Comparison of ENCODE assay signal across 8 cellular contexts in the genomic region with DNA sequence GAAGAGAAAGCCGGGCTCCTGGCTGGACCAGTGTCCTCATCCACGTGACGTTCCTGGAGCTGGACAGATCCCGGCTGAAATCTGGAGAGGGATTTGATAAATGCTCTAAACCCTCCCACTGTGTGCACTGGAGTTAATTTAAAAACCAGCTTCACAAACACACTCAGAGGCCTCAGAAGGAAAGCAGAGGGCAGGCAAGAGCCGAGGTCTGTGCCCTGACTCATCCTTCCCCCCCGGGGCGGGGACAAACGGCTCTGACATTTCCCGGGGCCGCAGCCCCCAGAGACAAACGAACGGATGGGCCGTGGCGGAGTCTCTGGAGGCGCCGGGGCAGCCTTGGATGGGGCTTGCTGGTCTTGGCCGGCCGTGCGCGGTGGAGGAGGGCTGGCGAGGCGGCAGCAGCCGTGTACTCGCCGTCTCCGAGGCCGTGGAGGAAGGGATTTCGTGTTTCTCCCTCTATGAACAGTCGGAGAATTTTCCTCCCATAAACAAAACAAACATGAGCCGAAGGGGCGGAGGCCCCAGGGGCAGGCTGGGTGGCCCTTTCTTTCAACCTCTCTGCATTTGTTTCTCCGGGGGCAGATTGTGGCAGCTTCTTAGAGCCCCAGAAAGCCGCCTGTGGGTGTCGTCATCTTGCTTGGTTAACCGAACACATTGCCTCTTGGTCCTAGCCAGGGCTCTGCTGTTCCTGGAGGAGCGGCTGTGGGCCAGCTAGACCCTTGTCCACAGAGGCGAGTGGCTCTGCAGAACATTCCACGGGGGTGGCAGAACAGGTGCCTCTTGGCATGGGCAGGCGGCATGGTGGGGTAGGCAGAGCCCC.
A peak's percentile ranks its signal among the peaks of the same experiment; 100 is the strongest.
DNase-seq lines count a peak whose midpoint lies in the region; ATAC-seq lines count a peak whose summit lies in the region.

No MANE protein-coding gene starts in this region.

- intact Hi-C loops in sciatic nerve (cut with DNase I): no loop called here

- DNase-seq in COLO829 (ENCODE audit: low spot score): peak; percentile 8
- peak; percentile 48 for DNase-seq in OCI-M1 (lab: John Stamatoyannopoulos, UW)
- peak; percentile 32 for DNase-seq in activated naive CD8-positive, alpha-beta T cell treated with anti-CD3 and anti-CD28 coated beads, Interleukin-2, amount 50 U/mL, for 16 hours (ENCODE audit: low read depth, low spot score)
- peak in 29 of 51 donors; percentile 10 to 57 (median 34) for DNase-seq in hypothalamus (lab: John Stamatoyannopoulos, UW)
- DNase-seq in sciatic nerve (ENCODE audit: low spot score): peak; percentile 83
- DNase-seq in HPDE6-E6E7 (ENCODE audit: extremely low spot score): no peak
- DNase-seq in NCI-H1417 (lab: John Stamatoyannopoulos, UW): no peak

- ATAC-seq in sciatic nerve (peak; percentile 97), HG03460 (IDR thresholded peaks at IDR 0.05; ENCODE audit: unreplicated experiment) (no peak)

Comparison
In these comparisons a context has a peak if more than half of its experiments do, and no peak if none do; other contexts are left out.
1. DNase-seq: peak in COLO829 (single experiment), OCI-M1 (single experiment), activated naive CD8-positive, alpha-beta T cell treated with anti-CD3 and anti-CD28 coated beads, Interleukin-2, amount 50 U/mL, for 16 hours (single experiment), hypothalamus (29 of 51) and sciatic nerve (single experiment); none in HPDE6-E6E7 (single experiment) and NCI-H1417 (0 of 3).